Comparison of ENCODE assay signal across 23 cellular contexts in the genomic region with DNA sequence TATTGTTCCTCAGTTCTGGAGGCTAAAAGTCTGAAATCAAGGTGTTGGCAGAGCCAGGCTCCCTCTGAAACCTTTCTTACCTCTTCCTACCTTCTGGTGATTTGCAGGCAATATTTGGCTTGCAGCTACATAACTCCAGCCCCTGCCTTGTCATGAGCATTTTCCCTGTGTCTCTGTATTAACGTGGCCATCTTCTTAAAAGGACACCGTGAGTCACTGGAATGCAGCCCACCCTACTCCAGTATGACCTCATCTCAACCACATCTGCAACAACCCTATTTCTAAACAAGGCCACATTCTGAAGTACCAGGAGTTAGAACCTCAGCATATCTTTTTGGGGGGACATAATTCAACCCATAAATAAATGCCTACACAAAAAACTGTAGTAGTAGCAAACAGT. TPM values are rescaled to one million over a fixed set of nuclear protein-coding genes. Genes with fewer than 3 reads are reported as not detected.
DNase-seq lines count a peak whose midpoint lies in the region; TF ChIP-seq lines count a peak whose summit lies in the region.
"Had no signal": no experiment of that assay in that cellular context is flagged by ENCODE, and none has a peak within 500 bp of the region (broad histone marks: within the 10 kb centered on the region; RNA-seq: fewer than 3 reads in every experiment).

No MANE protein-coding gene starts in this region.

- H3K23ac ChIP-seq in mesenchymal stem cell (ENCODE audit: low read length in 2 of 2): no peak overlapping the region

- no peak overlapping the region for H2BK120ac ChIP-seq in mesenchymal stem cell (ENCODE audit: low read depth, low read length)

- no peak overlapping the region for H2BK15ac ChIP-seq in mesenchymal stem cell (ENCODE audit: low read depth, poor library complexity, severe bottlenecking)

- H3K18ac ChIP-seq in mesenchymal stem cell (ENCODE audit: low read depth in 1 of 2, low read length in 2 of 2): no peak overlapping the region

- H3K27ac ChIP-seq in brain microvascular endothelial cell: no peak overlapping the region
- H3K27ac ChIP-seq in mesenchymal stem cell (ENCODE audit: low read length, poor library complexity, severe bottlenecking): no peak overlapping the region
- no peak overlapping the region for H3K27ac ChIP-seq in transverse colon
- H3K27ac ChIP-seq: A549, epithelial cell of prostate, heart left ventricle, prostate gland, spleen, suprapubic skin had no signal

- no peak overlapping the region for H2AK5ac ChIP-seq in mesenchymal stem cell (ENCODE audit: low read length, severe bottlenecking)

- no peak for TF ChIP-seq CTCF in brain microvascular endothelial cell (IDR thresholded peaks at IDR 0.05; ENCODE audit: low read depth, low read length, missing control alignments)
- no peak for TF ChIP-seq CTCF in type B pancreatic cell (conservative IDR thresholded peaks at IDR 0.05)
- no peak for TF ChIP-seq CTCF in transverse colon (IDR thresholded peaks at IDR 0.05)

- H3K9me3 Mint-ChIP-seq in type B pancreatic cell: no peaks in the 10 kb centered on the region
- H3K9me3 Mint-ChIP-seq in activated naive CD8-positive, alpha-beta T cell treated with anti-CD3 and anti-CD28 coated beads for 36 hours: peaks cover 2% of the 10 kb centered on the region
- H3K9me3 Mint-ChIP-seq: activated CD4-positive, alpha-beta memory T cell treated with anti-CD3 and anti-CD28 coated beads, Interleukin-2, amount 10 ng/mL, durations not matched to agents 7 days and 5 days; activated naive CD4-positive, alpha-beta T cell treated with anti-CD3 and anti-CD28 coated beads, Interleukin-2, amount 50 U/mL, for 24 hours; activated T-cell treated with anti-CD3 and anti-CD28 coated beads, Interleukin-2, amount 50 U/mL, for 4 hours had no signal

- TF ChIP-seq POLR2A in transverse colon (IDR thresholded peaks at IDR 0.05): no peak

- no peak overlapping the region for H2BK5ac ChIP-seq in mesenchymal stem cell (ENCODE audit: low read depth, low read length, poor library complexity, severe bottlenecking)

- H2BK12ac ChIP-seq in mesenchymal stem cell (ENCODE audit: low read length in 2 of 2): no peak overlapping the region

- DNase-seq in AG08396 (ENCODE audit: low spot score) (peak; percentile 26), HT1080 (ENCODE audit: low read depth) (peak; percentile 74), brain microvascular endothelial cell (peak; percentile 56), mesenchymal stem cell (peak; percentile 36), NCI-H446 (lab: John Stamatoyannopoulos, UW) (no peak), type B pancreatic cell (ENCODE audit: extremely low spot score, unreplicated experiment) (no peak), transverse colon (no peak)
- DNase-seq in activated naive CD8-positive, alpha-beta T cell treated with anti-CD3 and anti-CD28 coated beads for 36 hours: no peak
- DNase-seq: activated CD4-positive, alpha-beta memory T cell treated with anti-CD3 and anti-CD28 coated beads, Interleukin-2, amount 10 ng/mL, durations not matched to agents 7 days and 5 days; activated T-cell treated with anti-CD3 and anti-CD28 coated beads, Interleukin-2, amount 50 U/mL, for 4 hours; CD4-positive, alpha-beta T cell; heart left ventricle; KG1; NCI-H1105 treated with DMSO at 0.1 percent for 48 hours; SIG-M5; spleen; T-helper 17 cell had no signal

- H3K4me2 ChIP-seq in mesenchymal stem cell (ENCODE audit: low read length, poor library complexity, severe bottlenecking): no peak overlapping the region
- H3K4me2 ChIP-seq: A549 had no signal

- no peak for TF ChIP-seq EP300 in transverse colon (IDR thresholded peaks at IDR 0.05; ENCODE audit: low read depth)

- no peak overlapping the region for H4K91ac ChIP-seq in mesenchymal stem cell (ENCODE audit: low read length)

- H3K27me3 ChIP-seq in brain microvascular endothelial cell (replicated peaks): no peaks in the 10 kb centered on the region
- no peaks in the 10 kb centered on the region for H3K27me3 ChIP-seq in mesenchymal stem cell (ENCODE audit: control insufficient read depth in 1 of 2, insufficient read depth in 1 of 2, low read length in 2 of 2)
- H3K27me3 ChIP-seq in transverse colon: no peaks in the 10 kb centered on the region
- H3K27me3 ChIP-seq: heart left ventricle, spleen, suprapubic skin had no signal

- H4K8ac ChIP-seq in mesenchymal stem cell (ENCODE audit: low read length): no peak overlapping the region

- no peak overlapping the region for H3K4me3 Mint-ChIP-seq in type B pancreatic cell
- H3K4me3 Mint-ChIP-seq in activated naive CD8-positive, alpha-beta T cell treated with anti-CD3 and anti-CD28 coated beads for 36 hours: no peak overlapping the region
- H3K4me3 Mint-ChIP-seq: activated CD4-positive, alpha-beta memory T cell treated with anti-CD3 and anti-CD28 coated beads, Interleukin-2, amount 10 ng/mL, durations not matched to agents 7 days and 5 days; activated naive CD4-positive, alpha-beta T cell treated with anti-CD3 and anti-CD28 coated beads, Interleukin-2, amount 50 U/mL, for 24 hours; activated T-cell treated with anti-CD3 and anti-CD28 coated beads, Interleukin-2, amount 50 U/mL, for 4 hours; CD4-positive, alpha-beta T cell; nephron; T-helper 17 cell had no signal

- no peak overlapping the region for H3K27ac Mint-ChIP-seq in type B pancreatic cell
- H3K27ac Mint-ChIP-seq in activated naive CD8-positive, alpha-beta T cell treated with anti-CD3 and anti-CD28 coated beads for 36 hours: no peak overlapping the region
- H3K27ac Mint-ChIP-seq: activated CD4-positive, alpha-beta memory T cell treated with anti-CD3 and anti-CD28 coated beads, Interleukin-2, amount 10 ng/mL, durations not matched to agents 7 days and 5 days; activated naive CD4-positive, alpha-beta T cell treated with anti-CD3 and anti-CD28 coated beads, Interleukin-2, amount 50 U/mL, for 24 hours; CD4-positive, alpha-beta T cell; nephron; T-helper 17 cell had no signal

- H3K9me3 ChIP-seq in mesenchymal stem cell (ENCODE audit: control insufficient read depth, low read length) (no peaks in the 10 kb centered on the region), transverse colon (no peaks in the 10 kb centered on the region)
- H3K9me3 ChIP-seq: A549, prostate gland, suprapubic skin had no signal

- H3K4me1 ChIP-seq in mesenchymal stem cell (ENCODE audit: control insufficient read depth, insufficient read depth, low read depth, low read length) (no peaks in the 10 kb centered on the region), transverse colon (no peaks in the 10 kb centered on the region)
- H3K4me1 ChIP-seq: A549, heart left ventricle, prostate gland, spleen, suprapubic skin had no signal

- intact Hi-C loops in transverse colon (cut with DNase I; ENCODE audit: low total_unique reads): no loop called here

- H3K4ac ChIP-seq in mesenchymal stem cell (ENCODE audit: low read depth in 1 of 2, low read length in 2 of 2): no peak overlapping the region

- H3K79me1 ChIP-seq in mesenchymal stem cell (replicated peaks; ENCODE audit: low read length, poor library complexity, severe bottlenecking): no peaks in the 10 kb centered on the region

- WGBS in mesenchymal stem cell: 5% methylated on average over 2 of the region's 2 CpGs
- 58% methylated on average over 2 of the region's 2 CpGs; no CpG with 5 or more reads in 1 of the 2 donors for WGBS in transverse colon (ENCODE audit: low coverage in 1 of 2), 2 donors

- H3K4me3 ChIP-seq in brain microvascular endothelial cell (ENCODE audit: low read depth, low read length): no peak overlapping the region
- H3K4me3 ChIP-seq in mesenchymal stem cell (ENCODE audit: insufficient read depth in 1 of 2, low read depth in 1 of 2, low read length in 2 of 2): no peak overlapping the region
- no peak overlapping the region for H3K4me3 ChIP-seq in transverse colon
- H3K4me3 ChIP-seq: A549, heart left ventricle, prostate gland, spleen, suprapubic skin had no signal

- no peaks in the 10 kb centered on the region for H3K27me3 Mint-ChIP-seq in type B pancreatic cell
- H3K27me3 Mint-ChIP-seq in activated naive CD8-positive, alpha-beta T cell treated with anti-CD3 and anti-CD28 coated beads for 36 hours: no peaks in the 10 kb centered on the region
- H3K27me3 Mint-ChIP-seq: activated CD4-positive, alpha-beta memory T cell treated with anti-CD3 and anti-CD28 coated beads, Interleukin-2, amount 10 ng/mL, durations not matched to agents 7 days and 5 days; activated naive CD4-positive, alpha-beta T cell treated with anti-CD3 and anti-CD28 coated beads, Interleukin-2, amount 50 U/mL, for 24 hours; CD4-positive, alpha-beta T cell; T-helper 17 cell had no signal

- H3K14ac ChIP-seq in mesenchymal stem cell (ENCODE audit: low read length in 2 of 2): no peak overlapping the region

- H2AFZ ChIP-seq in mesenchymal stem cell (ENCODE audit: low read depth, low read length): no peak overlapping the region

- H3K36me3 ChIP-seq in brain microvascular endothelial cell (replicated peaks) (no peaks in the 10 kb centered on the region), mesenchymal stem cell (ENCODE audit: control insufficient read depth in 1 of 2, insufficient read depth in 2 of 2, low read depth in 1 of 2, low read length in 2 of 2) (no peaks in the 10 kb centered on the region), transverse colon (no peaks in the 10 kb centered on the region)
- H3K36me3 ChIP-seq: heart left ventricle, prostate gland, spleen, suprapubic skin had no signal

- no peak overlapping the region for H3K9ac ChIP-seq in mesenchymal stem cell (ENCODE audit: low read length)

- H3K36me3 Mint-ChIP-seq in type B pancreatic cell: peaks cover 9% of the 10 kb centered on the region
- peaks cover 37% of the 10 kb centered on the region for H3K36me3 Mint-ChIP-seq in activated naive CD8-positive, alpha-beta T cell treated with anti-CD3 and anti-CD28 coated beads for 36 hours

- H3K4me1 Mint-ChIP-seq in type B pancreatic cell (ENCODE audit: unreplicated experiment): no peaks in the 10 kb centered on the region
- no peaks in the 10 kb centered on the region for H3K4me1 Mint-ChIP-seq in activated naive CD8-positive, alpha-beta T cell treated with anti-CD3 and anti-CD28 coated beads for 36 hours
- H3K4me1 Mint-ChIP-seq: activated CD4-positive, alpha-beta memory T cell treated with anti-CD3 and anti-CD28 coated beads, Interleukin-2, amount 10 ng/mL, durations not matched to agents 7 days and 5 days; activated naive CD4-positive, alpha-beta T cell treated with anti-CD3 and anti-CD28 coated beads, Interleukin-2, amount 50 U/mL, for 24 hours; nephron; T-helper 17 cell had no signal

- in situ Hi-C loops in brain microvascular endothelial cell (cut with HindIII; ENCODE audit: low pct_ligation_motif_present, low sequenced_read_pairs): no loop called here
- in situ Hi-C loops in transverse colon (cut with MboI; ENCODE audit: low pct_ligation_motif_present in 1 of 4, low pct_unique_long_range_greater_than_20kb in 1 of 4, low sequenced_read_pairs in 3 of 4): no loop called here

RNA-seq across cellular contexts. Expression of a gene that starts 40.7 kb away (rescaled TPM):
- 6.3 and 6.7 TPM in 2 replicates for total RNA-seq in HT1080 (2014; rRNA removed; shearing (Covaris generic))
- polyA plus RNA-seq in HT1080 (2015; cell fraction: cytosol; rRNA removed): 2.3 and 2.7 TPM in 2 replicates
- polyA plus RNA-seq in HT1080 (2015; cell fraction: nucleus; rRNA removed): 7.0 and 10.0 TPM in 2 replicates
- polyA plus RNA-seq in mesenchymal stem cell (2013, experiment 1 of 2): 0.81 TPM
- polyA plus RNA-seq in mesenchymal stem cell (2013, experiment 2 of 2): 0.68 TPM
- total RNA-seq in type B pancreatic cell (ENCODE audit: low replicate concordance) (3.9 and 12.0 TPM in 2 replicates), transverse colon (1 to 10 TPM in 2 of 4 donors, under 1 TPM in 1, not detected in 1; 0.68 to 1.9 (median 1.6) TPM)
- total RNA-seq in activated naive CD8-positive, alpha-beta T cell treated with anti-CD3 and anti-CD28 coated beads for 36 hours: 10 to 100 TPM; 13.6 to 14.0 TPM

RNA-seq across cellular contexts. Expression of a gene that starts 41.1 kb away (rescaled TPM):
- 5.5 and 7.9 TPM in 2 replicates for total RNA-seq in HT1080 (2014; rRNA removed; shearing (Covaris generic))
- polyA plus RNA-seq in HT1080 (2015; cell fraction: cytosol; rRNA removed): 8.8 and 11.8 TPM in 2 replicates
- 15.0 and 16.6 TPM in 2 replicates for polyA plus RNA-seq in HT1080 (2015; cell fraction: nucleus; rRNA removed)
- polyA plus RNA-seq in mesenchymal stem cell (2013, experiment 1 of 2): 22.0 TPM
- polyA plus RNA-seq in mesenchymal stem cell (2013, experiment 2 of 2): 22.6 TPM
- total RNA-seq in type B pancreatic cell (ENCODE audit: low replicate concordance) (11.3 and 12.1 TPM in 2 replicates), transverse colon (10 to 100 TPM; 10.8 to 21.4 (median 17.4) TPM)
- 1 to 10 TPM; 9.1 to 9.6 TPM for total RNA-seq in activated naive CD8-positive, alpha-beta T cell treated with anti-CD3 and anti-CD28 coated beads for 36 hours

Comparison
In these comparisons a context has a peak if more than half of its experiments do, and no peak if none do; other contexts are left out.
1. DNase-seq: peak in AG08396 (single experiment), HT1080 (single experiment), brain microvascular endothelial cell (single experiment) and mesenchymal stem cell (single experiment); none in NCI-H446 (0 of 2), type B pancreatic cell (single experiment), transverse colon (single experiment) and activated naive CD8-positive, alpha-beta T cell treated with anti-CD3 and anti-CD28 coated beads for 36 hours (single experiment).